In the genomic region with DNA sequence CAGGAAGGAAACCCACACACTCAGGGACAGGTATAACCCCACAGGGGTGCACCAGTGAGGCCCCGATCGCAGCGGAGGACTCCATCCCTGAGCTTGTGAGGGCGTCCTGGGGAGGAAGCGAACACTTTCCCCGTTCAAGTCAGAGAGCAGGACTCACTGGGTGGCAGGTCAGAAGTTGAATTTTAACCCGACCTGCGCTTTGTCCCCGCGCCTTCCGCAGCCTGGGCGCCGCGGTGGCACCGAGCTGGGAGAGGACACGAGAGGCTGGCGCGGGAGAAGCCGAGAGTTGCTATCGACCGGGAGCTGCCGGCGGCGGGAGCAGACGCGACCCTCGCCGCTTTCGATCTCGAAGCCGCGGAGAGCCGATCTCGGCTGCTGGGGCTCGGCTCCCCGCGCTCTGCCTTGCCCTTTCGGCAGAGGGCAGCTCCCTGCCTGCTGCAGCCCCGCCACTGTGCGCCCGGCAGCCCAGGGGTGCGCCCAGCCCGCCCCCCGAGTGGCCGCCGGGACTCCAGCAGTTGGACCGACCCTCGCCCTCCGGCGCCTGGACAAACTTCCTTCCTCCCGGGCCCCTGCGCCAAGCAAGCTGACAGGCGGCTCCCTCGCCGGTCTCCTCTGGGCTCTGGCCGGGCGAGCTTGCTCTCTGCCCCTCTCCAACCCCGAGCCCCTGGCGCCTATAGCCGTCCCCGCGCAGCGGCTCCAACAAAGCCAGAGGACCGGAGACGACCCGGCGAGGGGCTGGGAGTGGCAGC, we compare ENCODE assay signal across 8 cellular contexts.
DNase-seq lines count a peak whose midpoint lies in the region; ATAC-seq and TF ChIP-seq lines count a peak whose summit lies in the region.

No MANE protein-coding gene starts in this region.

- H3K27ac Mint-ChIP-seq in nephron, result peak overlapping the region; percentile 59 to 95 (median 93)

- ATAC-seq in GM19452 (IDR thresholded peaks at IDR 0.05; ENCODE audit: unreplicated experiment), result peak; percentile 55
- ATAC-seq in HG03354 (IDR thresholded peaks at IDR 0.05; ENCODE audit: poor library complexity, severe bottlenecking, unreplicated experiment), result peak; percentile 55
- peak; percentile 80 for ATAC-seq in SK-N-SH treated with all-trans-retinoic acid at 6 μM for 48 hours

- no peaks in the 10 kb centered on the region for H3K9me3 Mint-ChIP-seq in nephron

- H3K4me3 Mint-ChIP-seq in nephron, result peak overlapping the region; percentile 94 to 99 (median 98)

- no peaks in the 10 kb centered on the region for H3K36me3 Mint-ChIP-seq in nephron (ENCODE audit: low read depth)

- H3K27me3 Mint-ChIP-seq in nephron (ENCODE audit: low read depth), result peaks cover 27% of the 10 kb centered on the region

- DNase-seq in EL (peak; percentile 60), foreskin fibroblast (peak; percentile 51 to 79), NOMO-1 treated with dmso at 0.1 percent for 144 hours (lab: John Stamatoyannopoulos, UW; ENCODE audit: unreplicated experiment) (no peak)
- no peak for DNase-seq in effector CD8-positive, alpha-beta T cell (lab: John Stamatoyannopoulos, UW)

- TF ChIP-seq CTCF in foreskin fibroblast (IDR thresholded peaks at IDR 0.05; ENCODE audit: low read depth, low read length) (no peak), nephron (IDR thresholded peaks at IDR 0.05; ENCODE audit: unreplicated experiment in 3 of 3) (no peak)

- H3K4me1 Mint-ChIP-seq in nephron, result peaks cover 15% of the 10 kb centered on the region

- H3K4me3 ChIP-seq in foreskin fibroblast (ENCODE audit: low read depth in 1 of 2, low read length in 2 of 2), result peak overlapping the region; percentile 79 to 88

TF ChIP-seq in SK-N-SH treated with all-trans-retinoic acid at 6 μM for 48 hours, 23 proteins besides CTCF, POLR2A, EP300 and RAD21:
- TF ChIP-seq ZNF8 (CRISPR knock-in tag; IDR thresholded peaks at IDR 0.05) (no peak), PATZ1 (CRISPR knock-in tag; IDR thresholded peaks at IDR 0.05; ENCODE audit: borderline replicate concordance) (no peak), TOX (CRISPR knock-in tag; IDR thresholded peaks at IDR 0.05; ENCODE audit: borderline replicate concordance) (no peak), PPARA (CRISPR knock-in tag; IDR thresholded peaks at IDR 0.05; ENCODE audit: borderline replicate concordance) (no peak), SNAI2 (CRISPR knock-in tag; IDR thresholded peaks at IDR 0.05) (no peak), BACH2 (CRISPR knock-in tag; IDR thresholded peaks at IDR 0.05; ENCODE audit: borderline replicate concordance) (no peak), TSHZ2 (CRISPR knock-in tag; IDR thresholded peaks at IDR 0.05) (no peak), GLIS3 (CRISPR knock-in tag; IDR thresholded peaks at IDR 0.05) (no peak), ZNF70 (CRISPR knock-in tag; IDR thresholded peaks at IDR 0.05) (no peak), ARNTL (CRISPR knock-in tag; IDR thresholded peaks at IDR 0.05; ENCODE audit: borderline replicate concordance, low read depth) (no peak), OSR1 (CRISPR knock-in tag; IDR thresholded peaks at IDR 0.05) (no peak), TCF4 (CRISPR knock-in tag; IDR thresholded peaks at IDR 0.05; ENCODE audit: borderline replicate concordance) (no peak), RARB (CRISPR knock-in tag; IDR thresholded peaks at IDR 0.05) (no peak), CSDC2 (CRISPR knock-in tag; IDR thresholded peaks at IDR 0.05) (no peak)
- TF ChIP-seq, protein P1, sequence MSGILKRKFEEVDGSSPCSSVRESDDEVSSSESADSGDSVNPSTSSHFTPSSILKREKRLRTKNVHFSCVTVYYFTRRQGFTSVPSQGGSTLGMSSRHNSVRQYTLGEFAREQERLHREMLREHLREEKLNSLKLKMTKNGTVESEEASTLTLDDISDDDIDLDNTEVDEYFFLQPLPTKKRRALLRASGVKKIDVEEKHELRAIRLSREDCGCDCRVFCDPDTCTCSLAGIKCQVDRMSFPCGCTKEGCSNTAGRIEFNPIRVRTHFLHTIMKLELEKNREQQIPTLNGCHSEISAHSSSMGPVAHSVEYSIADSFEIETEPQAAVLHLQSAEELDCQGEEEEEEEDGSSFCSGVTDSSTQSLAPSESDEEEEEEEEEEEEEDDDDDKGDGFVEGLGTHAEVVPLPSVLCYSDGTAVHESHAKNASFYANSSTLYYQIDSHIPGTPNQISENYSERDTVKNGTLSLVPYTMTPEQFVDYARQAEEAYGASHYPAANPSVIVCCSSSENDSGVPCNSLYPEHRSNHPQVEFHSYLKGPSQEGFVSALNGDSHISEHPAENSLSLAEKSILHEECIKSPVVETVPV (CRISPR knock-in tag; IDR thresholded peaks at IDR 0.05), result no peak

Comparison
In these comparisons a context has a peak if more than half of its experiments do, and no peak if none do; other contexts are left out.
1. DNase-seq: peak in EL (single experiment) and foreskin fibroblast (2 of 2); none in NOMO-1 treated with dmso at 0.1 percent for 144 hours (single experiment) and effector CD8-positive, alpha-beta T cell (single experiment).
2. Peak in every context shown above with its lines, with median percentiles within 50 percentile points of each other: ATAC-seq.